In genomic region chr5:173653822-173654523, GRCh38 we compare ENCODE assay signal across 1 cellular context.
TF ChIP-seq lines count a peak whose summit lies in the region.

No MANE protein-coding gene starts in this region.

TF ChIP-seq in GM23338, 12 proteins besides CTCF, POLR2A, EP300 and RAD21 (continued from another document):
- TF ChIP-seq ZNF462 (CRISPR knock-in tag; IDR thresholded peaks at IDR 0.05) (no peak), JUNB (IDR thresholded peaks at IDR 0.05; ENCODE audit: unreplicated experiment) (no peak), NANOG (IDR thresholded peaks at IDR 0.05; ENCODE audit: borderline replicate concordance) (no peak), EZH2 (IDR thresholded peaks at IDR 0.05; ENCODE audit: low read depth, unreplicated experiment) (no peak)
